7 cellular contexts compared by ENCODE assay signal in the genomic region with DNA sequence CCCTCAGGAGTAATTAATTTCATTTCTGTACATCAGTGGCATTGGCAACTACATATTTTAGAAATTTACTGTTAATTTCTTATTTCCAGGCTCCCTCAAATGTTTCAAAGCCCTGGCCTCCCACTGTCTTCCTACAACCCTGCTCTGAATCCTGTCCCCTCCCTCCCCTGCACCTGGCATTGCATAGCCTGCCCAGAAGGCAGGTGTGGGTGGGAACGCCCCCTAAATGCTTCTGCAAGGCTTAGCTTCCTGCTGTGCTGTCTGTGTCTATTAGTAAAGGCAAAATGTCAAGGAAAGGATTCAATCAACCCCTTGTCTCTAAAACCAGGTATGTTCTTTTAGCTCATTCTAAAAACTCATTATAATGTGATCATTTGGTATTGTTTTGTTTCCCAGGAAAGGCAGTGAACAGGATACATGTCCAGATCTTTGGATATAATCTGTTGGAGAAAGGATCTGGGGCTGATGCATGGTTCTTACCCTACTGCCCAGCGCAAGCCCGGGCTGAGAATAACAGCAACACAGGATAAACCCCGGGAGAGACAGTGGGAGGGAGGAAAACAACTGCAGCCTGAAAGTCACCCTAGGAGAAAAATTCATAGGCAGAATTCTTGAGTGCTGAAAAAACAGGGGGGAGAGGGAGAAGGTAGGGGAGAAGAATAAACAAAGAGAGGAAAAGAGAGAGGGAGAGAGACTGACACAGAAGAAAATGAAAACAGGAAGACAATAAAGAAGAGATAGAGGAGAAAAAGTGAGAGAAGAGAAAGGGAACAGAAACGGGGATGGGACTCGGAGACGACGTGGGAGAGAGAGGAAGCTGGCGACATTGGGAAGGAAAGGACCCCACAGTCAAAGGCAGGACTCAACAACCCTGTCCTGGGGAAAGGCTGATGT. TPM values are rescaled to one million over a fixed set of nuclear protein-coding genes. Genes with fewer than 3 reads are reported as not detected.
DNase-seq lines count a peak whose midpoint lies in the region; ATAC-seq and TF ChIP-seq lines count a peak whose summit lies in the region.

No MANE protein-coding gene starts in this region.

- peak overlapping the region; percentile 29 for H3K9ac ChIP-seq in mammary epithelial cell (ENCODE audit: insufficient read depth, low read length)

- TF ChIP-seq CTCF in GM13976 (IDR thresholded peaks at IDR 0.05; ENCODE audit: borderline replicate concordance, control extremely low read depth, extremely low read depth, insufficient read depth, missing control alignments) (no peak), mammary epithelial cell (conservative IDR thresholded peaks at IDR 0.05 in 1 of 2, IDR thresholded peaks at IDR 0.05 in 1 of 2; ENCODE audit: extremely low read depth in 1 of 2, insufficient read depth in 1 of 2, low read depth in 1 of 2, low read length in 2 of 2) (no peak)

- H3K27me3 ChIP-seq in mammary epithelial cell (ENCODE audit: insufficient read depth, low read length) (no peaks in the 10 kb centered on the region), mononuclear cell (ENCODE audit: insufficient read depth, low read length) (peaks cover 7% of the 10 kb centered on the region)

- in situ Hi-C loops in GM13976 (cut with MboI; ENCODE audit: low sequenced_read_pairs, unreplicated experiment), result loop anchor here (5.0 to 10.0 kb wide), 2 partner anchors 1099 to 1276 kb away; partner anchors contain the start of gene ANTXRL
- in situ Hi-C loops in mammary epithelial cell (cut with MboI; ENCODE audit: low sequenced_read_pairs in 2 of 2), result loop anchor here (5.0 kb wide), 2 partner anchors 1101 to 1276 kb away; no protein-coding TSS in a partner anchor

- no peaks in the 10 kb centered on the region for H3K79me2 ChIP-seq in mammary epithelial cell (ENCODE audit: insufficient read depth, low read length)

- peaks cover 18% of the 10 kb centered on the region for H3K4me1 ChIP-seq in mammary epithelial cell (ENCODE audit: insufficient read depth, low read length)
- H3K4me1 ChIP-seq in mononuclear cell (ENCODE audit: insufficient read depth, low read length), result peaks cover 11% of the 10 kb centered on the region

- H3K4me2 ChIP-seq in mammary epithelial cell (ENCODE audit: insufficient read depth, low read depth, low read length), result peak overlapping the region; percentile 100

- no peak for ATAC-seq in HG02798 (IDR thresholded peaks at IDR 0.05; ENCODE audit: poor library complexity, unreplicated experiment)
- ATAC-seq in HG03045 (IDR thresholded peaks at IDR 0.05; ENCODE audit: unreplicated experiment), result no peak

- no peaks in the 10 kb centered on the region for H4K20me1 ChIP-seq in mammary epithelial cell (ENCODE audit: insufficient read depth, low read length)

- H3K4me3 ChIP-seq in mammary epithelial cell (replicated peaks in 1 of 3; ENCODE audit: insufficient read depth in 1 of 3, low read depth in 2 of 3, low read length in 3 of 3), result peak overlapping the region; percentile 81 to 85 (median 82)
- peak overlapping the region; percentile 59 for H3K4me3 ChIP-seq in mononuclear cell (ENCODE audit: low read length)

- DNase-seq in GM13976 (ENCODE audit: low spot score) (peak; percentile 7), NCI-H2081 treated with DMSO at 0.1 percent for 48 hours (lab: John Stamatoyannopoulos, UW) (peak; percentile 51), mammary epithelial cell (no peak), nucleus accumbens (lab: John Stamatoyannopoulos, UW) (no peak)

- BruUV-seq in mammary epithelial cell (replicated peaks; lab: Mats Ljungman, UMichigan), result TSS peak; percentile 43

- H2AFZ ChIP-seq in mammary epithelial cell (ENCODE audit: low read depth, low read length), result peak overlapping the region; percentile 96

- no peaks in the 10 kb centered on the region for H3K36me3 ChIP-seq in mammary epithelial cell (ENCODE audit: insufficient read depth, low read length)

- dilution Hi-C loops in mammary epithelial cell (cut with HindIII; ENCODE audit: low sequenced_read_pairs), result loop anchor here (5.0 kb wide), 1 partner anchor 1101 kb away; no protein-coding TSS in a partner anchor

- CTCF ChIA-PET in mammary epithelial cell (lab: Charles Lee; ENCODE audit: low non-redundant PET), result interaction anchor here (0.6 kb wide), 1 partner anchor 55 kb away, joined by 3 read pairs; no protein-coding TSS in a partner anchor

- H3K27ac ChIP-seq in mammary epithelial cell (ENCODE audit: insufficient read depth, low read depth, low read length), result no peak overlapping the region

- 2% methylated on average over 9 of the region's 9 CpGs for WGBS in mammary epithelial cell (ENCODE audit: low coverage, missing lambda C conversion rate)

- H3K9me3 ChIP-seq in mammary epithelial cell (replicated peaks; ENCODE audit: insufficient read depth, low read length) (no peaks in the 10 kb centered on the region), mononuclear cell (ENCODE audit: low read depth, low read length) (no peaks in the 10 kb centered on the region)

- intact Hi-C loops in mammary epithelial cell (cut with micrococcal nuclease), result no loop called here

RNA-seq across cellular contexts. Expression of gene ZNF488, which starts 0.6 kb away (rescaled TPM):
- total RNA-seq in mammary epithelial cell (1 to 10 TPM in 1 of 2 donors, under 1 TPM in 1; 0.67 to 1.4 TPM), mononuclear cell (not detected)
- 3.5 TPM for polyA plus RNA-seq in mammary epithelial cell
- polyA minus RNA-seq in mammary epithelial cell, result 5.2 TPM

RNA-seq across cellular contexts. Expression of gene RBP3, which starts 35.3 kb away (rescaled TPM):
- total RNA-seq in mammary epithelial cell (not detected), mononuclear cell (not detected)
- polyA plus RNA-seq in mammary epithelial cell, result not detected
- not detected for polyA minus RNA-seq in mammary epithelial cell

Comparison
In these comparisons a context has a peak if more than half of its experiments do, and no peak if none do; other contexts are left out.
1. DNase-seq: peak in GM13976 (single experiment) and NCI-H2081 treated with DMSO at 0.1 percent for 48 hours (single experiment); none in mammary epithelial cell (single experiment) and nucleus accumbens (0 of 56).